In the genomic region with DNA sequence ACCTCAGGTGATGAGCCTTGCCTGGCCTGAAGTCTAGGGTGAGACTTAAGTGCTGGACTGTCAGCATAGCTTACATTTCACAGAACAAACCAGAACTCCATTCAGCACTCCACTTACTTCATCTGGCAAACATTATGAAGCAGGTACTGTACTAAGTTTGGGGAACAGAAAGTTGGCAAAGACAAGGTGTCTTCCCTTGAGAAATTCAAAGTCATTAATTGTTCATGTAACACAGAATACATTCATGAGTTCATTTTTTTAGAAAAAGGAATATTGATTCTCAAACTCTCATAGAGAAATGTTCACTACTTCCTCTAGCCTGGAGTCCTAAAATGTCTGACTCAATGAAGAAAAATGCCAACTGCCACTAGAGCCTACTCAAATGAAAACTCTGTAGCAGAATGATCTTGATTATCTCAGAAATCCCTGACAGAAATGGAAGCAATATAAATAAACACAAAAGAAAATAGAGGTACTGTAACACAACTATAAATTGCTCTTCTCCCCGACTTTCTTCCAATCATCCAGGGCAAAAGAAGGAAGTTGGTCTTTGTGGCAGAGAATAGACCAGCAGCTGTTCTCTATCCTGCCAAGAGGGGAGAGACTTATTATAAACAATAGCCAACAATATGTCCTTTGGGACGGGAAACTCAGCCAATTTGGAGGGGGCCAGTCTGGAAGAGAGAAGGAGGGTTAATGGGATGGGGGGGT, we compare ENCODE assay signal across 8 cellular contexts.
DNase-seq lines count a peak whose midpoint lies in the region; ATAC-seq, FAIRE-seq and TF ChIP-seq lines count a peak whose summit lies in the region.
"Had no signal": no experiment of that assay in that cellular context is flagged by ENCODE, and none has a peak within 500 bp of the region (broad histone marks: within the 10 kb centered on the region; RNA-seq: fewer than 3 reads in every experiment).

No MANE protein-coding gene starts in this region.

- H3K36me3 Mint-ChIP-seq in activated B cell treated with CpG ODN at 0.5 μM for 24 hours (ENCODE audit: low read depth) (peaks cover 3% of the 10 kb centered on the region), naive B cell (peaks cover 0 to 12% of the 10 kb centered on the region in 2 donors)

- DNase-seq in activated B cell treated with CpG ODN at 0.5 μM for 24 hours (no peak), naive B cell (no peak), kidney (no peak)
- DNase-seq in effector CD8-positive, alpha-beta T cell (lab: John Stamatoyannopoulos, UW) = no peak

- H3K4me1 Mint-ChIP-seq in activated B cell treated with CpG ODN at 0.5 μM for 24 hours = peaks cover 17% of the 10 kb centered on the region
- peaks cover 23 to 25% (median 24%) of the 10 kb centered on the region in 3 donors for H3K4me1 Mint-ChIP-seq in naive B cell

- H3K4me3 Mint-ChIP-seq in activated B cell treated with CpG ODN at 0.5 μM for 24 hours (no peak overlapping the region), naive B cell (peak overlapping the region in 1 of 8 donors; percentile 9)
- H3K4me3 Mint-ChIP-seq: neural crest cell had no signal

- no peaks in the 10 kb centered on the region for H3K4me1 ChIP-seq in kidney (ENCODE audit: control insufficient read depth in 1 of 2, insufficient read depth in 1 of 2, low read depth in 1 of 2, low read length in 2 of 2)

- no peaks in the 10 kb centered on the region for H3K36me3 ChIP-seq in kidney (ENCODE audit: control insufficient read depth in 1 of 2, insufficient read depth in 2 of 2, low read length in 2 of 2)

- TF ChIP-seq CTCF in activated B cell treated with CpG ODN at 0.5 μM for 24 hours (IDR thresholded peaks at IDR 0.05) = no peak
- no peak for TF ChIP-seq CTCF in kidney (IDR thresholded peaks at IDR 0.05; ENCODE audit: borderline replicate concordance, extremely low read depth, insufficient read depth)

- intact Hi-C loops in activated B cell treated with CpG ODN at 0.5 μM for 24 hours (cut with micrococcal nuclease) (loop anchor here (5.0 kb wide), 1 partner anchor 41 kb away; no protein-coding TSS in a partner anchor), kidney (cut with DNase I) (no loop called here)

- POLR2A ChIA-PET in activated B cell treated with CpG ODN at 0.5 μM for 24 hours (lab: Charles Lee) = no interaction called here

- CTCF ChIA-PET in activated B cell treated with CpG ODN at 0.5 μM for 24 hours (lab: Charles Lee) = interaction anchor here (1.0 to 7.3 kb wide), 2 partner anchors 288 to 341 kb away, joined by 8 to 116 read pairs; a partner anchor contains a TSS

- H3K27ac ChIP-seq in kidney (ENCODE audit: low read depth in 2 of 2, low read length in 2 of 2) = no peak overlapping the region

- H3K9me3 ChIP-seq in kidney (ENCODE audit: control insufficient read depth in 1 of 2, low read length in 2 of 2) = no peaks in the 10 kb centered on the region

- no peak overlapping the region for H3K9ac ChIP-seq in kidney (ENCODE audit: low read length in 2 of 2)

- H3K27ac Mint-ChIP-seq in activated B cell treated with CpG ODN at 0.5 μM for 24 hours (peak overlapping the region; percentile 46), naive B cell (peak overlapping the region in 5 of 6 donors; percentile 31 to 85 (median 65))

- no peaks in the 10 kb centered on the region for H3K9me3 Mint-ChIP-seq in activated B cell treated with CpG ODN at 0.5 μM for 24 hours
- H3K9me3 Mint-ChIP-seq in naive B cell = no peaks in the 10 kb centered on the region

- no peaks in the 10 kb centered on the region for H3K27me3 Mint-ChIP-seq in activated B cell treated with CpG ODN at 0.5 μM for 24 hours
- H3K27me3 Mint-ChIP-seq in naive B cell = no peaks in the 10 kb centered on the region

- ATAC-seq in GM18511 (IDR thresholded peaks at IDR 0.05; ENCODE audit: unreplicated experiment) = peak; percentile 32
- ATAC-seq in HG02678 (IDR thresholded peaks at IDR 0.05; ENCODE audit: unreplicated experiment) = peak; percentile 21
- ATAC-seq in activated B cell treated with CpG ODN at 0.5 μM for 24 hours (ENCODE audit: low read depth) = no peak
- peak; percentile 43 to 45 for ATAC-seq in naive B cell (ENCODE audit: low read depth in 2 of 2)
- no peak for ATAC-seq in GM19035 (IDR thresholded peaks at IDR 0.05; ENCODE audit: unreplicated experiment)

- no peak overlapping the region for H3K4me3 ChIP-seq in kidney (ENCODE audit: low read length in 2 of 2)

- no peak for FAIRE-seq in kidney (lab: Jason Lieb, UNC)

Comparison
In these comparisons a context has a peak if more than half of its experiments do, and no peak if none do; other contexts are left out.
1. ATAC-seq: peak in GM18511 (single experiment), HG02678 (single experiment) and naive B cell (2 of 2); none in activated B cell treated with CpG ODN at 0.5 μM for 24 hours (single experiment) and GM19035 (single experiment).